1 cellular context compared by ENCODE assay signal in genomic region chr11:65442952-65443351, GRCh38.
TF ChIP-seq lines count a peak whose summit lies in the region.

No MANE protein-coding gene starts in this region.

TF ChIP-seq in GM23338, 12 proteins besides CTCF, POLR2A, EP300 and RAD21 (continued from another document):
- TF ChIP-seq, protein P1, sequence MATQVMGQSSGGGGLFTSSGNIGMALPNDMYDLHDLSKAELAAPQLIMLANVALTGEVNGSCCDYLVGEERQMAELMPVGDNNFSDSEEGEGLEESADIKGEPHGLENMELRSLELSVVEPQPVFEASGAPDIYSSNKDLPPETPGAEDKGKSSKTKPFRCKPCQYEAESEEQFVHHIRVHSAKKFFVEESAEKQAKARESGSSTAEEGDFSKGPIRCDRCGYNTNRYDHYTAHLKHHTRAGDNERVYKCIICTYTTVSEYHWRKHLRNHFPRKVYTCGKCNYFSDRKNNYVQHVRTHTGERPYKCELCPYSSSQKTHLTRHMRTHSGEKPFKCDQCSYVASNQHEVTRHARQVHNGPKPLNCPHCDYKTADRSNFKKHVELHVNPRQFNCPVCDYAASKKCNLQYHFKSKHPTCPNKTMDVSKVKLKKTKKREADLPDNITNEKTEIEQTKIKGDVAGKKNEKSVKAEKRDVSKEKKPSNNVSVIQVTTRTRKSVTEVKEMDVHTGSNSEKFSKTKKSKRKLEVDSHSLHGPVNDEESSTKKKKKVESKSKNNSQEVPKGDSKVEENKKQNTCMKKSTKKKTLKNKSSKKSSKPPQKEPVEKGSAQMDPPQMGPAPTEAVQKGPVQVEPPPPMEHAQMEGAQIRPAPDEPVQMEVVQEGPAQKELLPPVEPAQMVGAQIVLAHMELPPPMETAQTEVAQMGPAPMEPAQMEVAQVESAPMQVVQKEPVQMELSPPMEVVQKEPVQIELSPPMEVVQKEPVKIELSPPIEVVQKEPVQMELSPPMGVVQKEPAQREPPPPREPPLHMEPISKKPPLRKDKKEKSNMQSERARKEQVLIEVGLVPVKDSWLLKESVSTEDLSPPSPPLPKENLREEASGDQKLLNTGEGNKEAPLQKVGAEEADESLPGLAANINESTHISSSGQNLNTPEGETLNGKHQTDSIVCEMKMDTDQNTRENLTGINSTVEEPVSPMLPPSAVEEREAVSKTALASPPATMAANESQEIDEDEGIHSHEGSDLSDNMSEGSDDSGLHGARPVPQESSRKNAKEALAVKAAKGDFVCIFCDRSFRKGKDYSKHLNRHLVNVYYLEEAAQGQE (IDR thresholded peaks at IDR 0.05; ENCODE audit: unreplicated experiment) = no peak
- no peak for TF ChIP-seq STAT1 (IDR thresholded peaks at IDR 0.05; ENCODE audit: unreplicated experiment)
